15 cellular contexts compared by ENCODE assay signal in the genomic region with DNA sequence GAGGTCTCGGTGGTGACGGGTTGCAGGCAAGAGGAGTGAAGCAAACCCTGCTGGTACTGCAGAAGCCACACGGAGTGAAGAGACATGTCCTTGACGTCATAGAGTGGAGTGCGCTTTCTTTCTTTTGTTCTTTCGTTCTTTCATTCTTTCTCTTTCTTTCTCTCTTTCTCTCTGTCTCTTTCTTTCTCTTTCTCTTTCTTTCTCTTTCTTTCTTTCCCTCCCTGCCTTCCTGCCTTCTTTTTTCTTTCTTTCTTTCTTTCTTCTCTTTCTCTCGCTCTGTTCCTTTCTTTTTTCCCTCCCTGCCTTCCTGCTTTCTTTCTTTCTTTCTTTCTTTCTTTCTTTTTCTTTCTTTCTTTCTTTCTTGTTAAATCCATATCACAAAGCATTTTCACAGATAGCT. TPM values are rescaled to one million over a fixed set of nuclear protein-coding genes. Genes with fewer than 3 reads are reported as not detected.
A peak's percentile ranks its signal among the peaks of the same experiment; 100 is the strongest.
DNase-seq lines count a peak whose midpoint lies in the region; ATAC-seq and TF ChIP-seq lines count a peak whose summit lies in the region.
"Had no signal": no experiment of that assay in that cellular context is flagged by ENCODE, and none has a peak within 500 bp of the region (broad histone marks: within the 10 kb centered on the region; RNA-seq: fewer than 3 reads in every experiment).

No MANE protein-coding gene starts in this region.

- in situ Hi-C loops in gastrocnemius medialis (cut with MboI; ENCODE audit: low sequenced_read_pairs in 4 of 4) = no loop called here

- H3K27me3 ChIP-seq in DOHH2 (ENCODE audit: control insufficient read depth, low read length) (no peaks in the 10 kb centered on the region), gastrocnemius medialis (no peaks in the 10 kb centered on the region)

- H3K4me2 ChIP-seq in DOHH2 (ENCODE audit: low read length) = peak overlapping the region; percentile 59; the same call in 1 of the 2 replicates
- H3K4me2 ChIP-seq: A549 had no signal

- no peak for ATAC-seq in WTC11
- ATAC-seq in naive B cell (ENCODE audit: low read depth in 2 of 2) = no peak
- no peak for ATAC-seq in gastrocnemius medialis
- ATAC-seq in HG02759 (IDR thresholded peaks at IDR 0.05; ENCODE audit: unreplicated experiment) = no peak
- ATAC-seq in HG03565 (IDR thresholded peaks at IDR 0.05; ENCODE audit: unreplicated experiment) = no peak
- ATAC-seq: A549 had no signal

- TF ChIP-seq CTCF in DOHH2 (IDR thresholded peaks at IDR 0.05; ENCODE audit: low read depth, low read length, poor library complexity, severe bottlenecking) = no peak
- no peak for TF ChIP-seq CTCF in WTC11 (IDR thresholded peaks at IDR 0.05)
- no peak for TF ChIP-seq CTCF in gastrocnemius medialis (IDR thresholded peaks at IDR 0.05 in 4 of 5, conservative IDR thresholded peaks at IDR 0.05 in 1 of 5)

- H3F3A ChIP-seq in DOHH2 (ENCODE audit: control insufficient read depth, insufficient read depth) = peaks cover 18% of the 10 kb centered on the region

- H3K27ac ChIP-seq in DOHH2 (ENCODE audit: low read depth, low read length) (no peak overlapping the region), gastrocnemius medialis (peak overlapping the region in 3 of 4 donors; percentile 1 to 30 (median 19))
- H3K27ac ChIP-seq: A549, C4-2B, RWPE1 had no signal

- DNase-seq in WTC11 (ENCODE audit: low spot score) (no peak), naive B cell (no peak), gastrocnemius medialis (no peak), AG08396 (ENCODE audit: low spot score) (no peak)
- DNase-seq: NCI-H187; NCI-H446; NCI-H69; NK-92 treated with Interleukin-12 subunit alpha and Interleukin-12 subunit beta, amount 100 ng/mL, for 24 hours had no signal

- POLR2A ChIA-PET in WTC11 (lab: Charles Lee) = no interaction called here

- H3K9me3 Mint-ChIP-seq in WTC11 (no peaks in the 10 kb centered on the region), naive B cell (no peaks in the 10 kb centered on the region)
- H3K9me3 Mint-ChIP-seq: IgD-negative memory B cell had no signal

- peaks cover 70% of the 10 kb centered on the region for H3K4me1 Mint-ChIP-seq in WTC11
- H3K4me1 Mint-ChIP-seq in naive B cell = peaks cover 33 to 48% (median 36%) of the 10 kb centered on the region in 3 donors

- intact Hi-C loops in gastrocnemius medialis (cut with DNase I; ENCODE audit: low total_unique reads) = loop anchor here (2.0 to 10.0 kb wide), 2 partner anchors 66 to 152 kb away; no protein-coding TSS in a partner anchor

- H3K36me3 Mint-ChIP-seq in WTC11 (no peaks in the 10 kb centered on the region), naive B cell (no peaks in the 10 kb centered on the region)
- H3K36me3 Mint-ChIP-seq: IgD-negative memory B cell had no signal

- H3K27me3 Mint-ChIP-seq in WTC11 (ENCODE audit: low read depth) (no peaks in the 10 kb centered on the region), naive B cell (peaks cover 0 to 24% (median 23%) of the 10 kb centered on the region in 3 donors)

- H3K27ac Mint-ChIP-seq in WTC11 (peak overlapping the region; percentile 54; the same call in 1 of the 2 replicates), naive B cell (peak overlapping the region in 4 of 6 donors; percentile 13 to 84 (median 59))

- no peak overlapping the region for H3K4me3 Mint-ChIP-seq in WTC11
- H3K4me3 Mint-ChIP-seq in naive B cell = no peak overlapping the region

- H4K20me1 ChIP-seq in DOHH2 (ENCODE audit: control insufficient read depth, insufficient read depth, low read depth, low read length) = no peaks in the 10 kb centered on the region

- no peaks in the 10 kb centered on the region for H3K9me3 ChIP-seq in DOHH2 (ENCODE audit: control insufficient read depth, insufficient read depth, low read length)
- no peaks in the 10 kb centered on the region for H3K9me3 ChIP-seq in gastrocnemius medialis
- H3K9me3 ChIP-seq: A549 had no signal

- TF ChIP-seq POLR2A in gastrocnemius medialis (IDR thresholded peaks at IDR 0.05) = no peak

- CTCF ChIA-PET in WTC11 (lab: Charles Lee) = interaction anchor here (0.8 kb wide), 1 partner anchor 8 kb away, joined by 3 read pairs; no protein-coding TSS in a partner anchor

- H3K36me3 ChIP-seq in DOHH2 (ENCODE audit: control insufficient read depth, low read length) = no peaks in the 10 kb centered on the region
- no peaks in the 10 kb centered on the region for H3K36me3 ChIP-seq in gastrocnemius medialis

- H3K79me2 ChIP-seq in DOHH2 (ENCODE audit: control insufficient read depth, low read length) = no peaks in the 10 kb centered on the region

- no peaks in the 10 kb centered on the region for H3K9me2 ChIP-seq in DOHH2 (replicated peaks; ENCODE audit: control insufficient read depth, low read length)

- H3K4me3 ChIP-seq in DOHH2 (ENCODE audit: low read length) (no peak overlapping the region), gastrocnemius medialis (no peak overlapping the region)
- H3K4me3 ChIP-seq: A549 had no signal

- H3K4me1 ChIP-seq in DOHH2 (ENCODE audit: control insufficient read depth, low read length) = peaks cover 85% of the 10 kb centered on the region
- H3K4me1 ChIP-seq in gastrocnemius medialis = peaks cover 61 to 62% of the 10 kb centered on the region in 2 donors

TF ChIP-seq in WTC11, 78 proteins besides CTCF, POLR2A, EP300 and RAD21:
- TF ChIP-seq SP1 (CRISPR knock-in tag; conservative IDR thresholded peaks at IDR 0.05) (no peak), ZNF423 (CRISPR knock-in tag; IDR thresholded peaks at IDR 0.05) (no peak), ZNF138 (CRISPR knock-in tag; conservative IDR thresholded peaks at IDR 0.05) (no peak), FOXJ3 (CRISPR knock-in tag; IDR thresholded peaks at IDR 0.05; ENCODE audit: borderline replicate concordance) (no peak), ATF2 (CRISPR knock-in tag; IDR thresholded peaks at IDR 0.05; ENCODE audit: borderline replicate concordance, low read depth) (no peak), ZNF512 (CRISPR knock-in tag; IDR thresholded peaks at IDR 0.05; ENCODE audit: borderline replicate concordance) (0 out of 2 replicates have a peak, but pooled peaks have one; percentile 37), ELF4 (CRISPR knock-in tag; IDR thresholded peaks at IDR 0.05; ENCODE audit: low read depth) (no peak), TEAD1 (CRISPR knock-in tag; IDR thresholded peaks at IDR 0.05) (no peak)
TF ChIP-seq in WTC11: peak in this region for 1.

RNA-seq across cellular contexts. Expression of gene LRRFIP1, which starts 39.2 kb away (rescaled TPM):
- total RNA-seq in WTC11 (2021) (70.6 to 88.4 TPM (median 71.2 TPM) in 3 replicates), gastrocnemius medialis (10 to 100 TPM; 37.9 to 74.1 (median 54.0) TPM)
- polyA plus RNA-seq in naive B cell (ENCODE audit: low read depth in 6 of 6) = 10 to 100 TPM; 45.8 to 88.7 (median 68.2) TPM
